Comparison of ENCODE assay signal across 8 cellular contexts in genomic region chr19:4172861-4173473, GRCh38. TPM values are rescaled to one million over a fixed set of nuclear protein-coding genes. Genes with fewer than 3 reads are reported as not detected.
DNase-seq lines count a peak whose midpoint lies in the region; ATAC-seq and TF ChIP-seq lines count a peak whose summit lies in the region.

No MANE protein-coding gene starts in this region.

- TF ChIP-seq CTCF in AG10803 (conservative IDR thresholded peaks at IDR 0.05; ENCODE audit: low read length) (no peak), dorsolateral prefrontal cortex (IDR thresholded peaks at IDR 0.05 in 54 of 56, conservative IDR thresholded peaks at IDR 0.05 in 2 of 56; ENCODE audit: low read depth in 1 of 56, partially characterized antibody in 56 of 56) (no peak)

- H3K36me3 Mint-ChIP-seq in activated CD4-positive, alpha-beta T cell treated with anti-CD3 and anti-CD28 coated beads for 36 hours (ENCODE audit: low read depth) = peaks cover 5% of the 10 kb centered on the region
- H3K36me3 Mint-ChIP-seq in naive thymus-derived CD8-positive, alpha-beta T cell = peaks cover 0 to 13% (median 0%) of the 10 kb centered on the region in 3 donors

- no peak overlapping the region for H3K27ac Mint-ChIP-seq in activated CD4-positive, alpha-beta T cell treated with anti-CD3 and anti-CD28 coated beads for 36 hours
- H3K27ac Mint-ChIP-seq in naive thymus-derived CD8-positive, alpha-beta T cell = peak overlapping the region in 1 of 10 donors; percentile 68
- H3K27ac Mint-ChIP-seq in stimulated activated naive CD8-positive, alpha-beta T cell treated with anti-CD3 and anti-CD28 coated beads, Interleukin-15, amount 100 ng/mL, for 72 hours = no peak overlapping the region

- intact Hi-C loops in activated CD4-positive, alpha-beta T cell treated with anti-CD3 and anti-CD28 coated beads for 36 hours (cut with DNase I, micrococcal nuclease) = no loop called here
- intact Hi-C loops in dorsolateral prefrontal cortex (cut with DNase I) = no loop called here

- ATAC-seq in activated CD4-positive, alpha-beta T cell treated with anti-CD3 and anti-CD28 coated beads for 36 hours = peak; percentile 85
- peak; percentile 89 to 95 for ATAC-seq in naive thymus-derived CD8-positive, alpha-beta T cell
- ATAC-seq in stimulated activated naive CD8-positive, alpha-beta T cell treated with anti-CD3 and anti-CD28 coated beads, Interleukin-15, amount 100 ng/mL, for 72 hours = peak; percentile 65
- ATAC-seq in HG03565 (IDR thresholded peaks at IDR 0.05; ENCODE audit: unreplicated experiment) = no peak
- no peak for ATAC-seq in HG02938 (IDR thresholded peaks at IDR 0.05; ENCODE audit: unreplicated experiment)

- POLR2A ChIA-PET in activated CD4-positive, alpha-beta T cell treated with anti-CD3 and anti-CD28 coated beads for 36 hours (lab: Charles Lee) = no interaction called here
- POLR2A ChIA-PET in naive thymus-derived CD8-positive, alpha-beta T cell (lab: Charles Lee) = no interaction called here

- H3K4me3 ChIP-seq in AG10803 (ENCODE audit: low read length) (no peak overlapping the region), dorsolateral prefrontal cortex (peak overlapping the region in 31 of 59 donors; percentile 8 to 42 (median 28))

- H3K4me3 Mint-ChIP-seq in activated CD4-positive, alpha-beta T cell treated with anti-CD3 and anti-CD28 coated beads for 36 hours = no peak overlapping the region
- no peak overlapping the region for H3K4me3 Mint-ChIP-seq in naive thymus-derived CD8-positive, alpha-beta T cell
- H3K4me3 Mint-ChIP-seq in stimulated activated naive CD8-positive, alpha-beta T cell treated with anti-CD3 and anti-CD28 coated beads, Interleukin-15, amount 100 ng/mL, for 72 hours = no peak overlapping the region

- H3K27me3 Mint-ChIP-seq in activated CD4-positive, alpha-beta T cell treated with anti-CD3 and anti-CD28 coated beads for 36 hours = peaks cover 12% of the 10 kb centered on the region
- H3K27me3 Mint-ChIP-seq in naive thymus-derived CD8-positive, alpha-beta T cell = peaks cover 5 to 30% (median 25%) of the 10 kb centered on the region in 5 donors
- H3K27me3 Mint-ChIP-seq in stimulated activated naive CD8-positive, alpha-beta T cell treated with anti-CD3 and anti-CD28 coated beads, Interleukin-15, amount 100 ng/mL, for 72 hours = peaks cover 43% of the 10 kb centered on the region

- no peaks in the 10 kb centered on the region for H3K4me1 Mint-ChIP-seq in activated CD4-positive, alpha-beta T cell treated with anti-CD3 and anti-CD28 coated beads for 36 hours
- peaks cover 3 to 13% (median 5%) of the 10 kb centered on the region in 4 donors for H3K4me1 Mint-ChIP-seq in naive thymus-derived CD8-positive, alpha-beta T cell
- peaks cover 14% of the 10 kb centered on the region for H3K4me1 Mint-ChIP-seq in stimulated activated naive CD8-positive, alpha-beta T cell treated with anti-CD3 and anti-CD28 coated beads, Interleukin-15, amount 100 ng/mL, for 72 hours

- CTCF ChIA-PET in activated CD4-positive, alpha-beta T cell treated with anti-CD3 and anti-CD28 coated beads for 36 hours (lab: Charles Lee) = interaction anchor here (0.6 kb wide), 1 partner anchor 324 kb away, joined by 3 read pairs; no protein-coding TSS in a partner anchor

- DNase-seq in AG10803 (ENCODE audit: low read depth) (peak; percentile 11), LHCN-M2 (ENCODE audit: low read depth) (peak; percentile 29), dorsolateral prefrontal cortex (peak in 3 of 10 donors; percentile 51 to 59 (median 57))
- peak; percentile 84 for DNase-seq in activated CD4-positive, alpha-beta T cell treated with anti-CD3 and anti-CD28 coated beads for 36 hours
- DNase-seq in naive thymus-derived CD8-positive, alpha-beta T cell = peak; percentile 42 to 84 (median 71)
- DNase-seq in stimulated activated naive CD8-positive, alpha-beta T cell treated with anti-CD3 and anti-CD28 coated beads, Interleukin-15, amount 100 ng/mL, for 72 hours = peak; percentile 54 to 62

- peaks cover 0 to 8% (median 0%) of the 10 kb centered on the region in 45 donors for H3K27me3 ChIP-seq in dorsolateral prefrontal cortex

- no peaks in the 10 kb centered on the region for H3K9me3 Mint-ChIP-seq in activated CD4-positive, alpha-beta T cell treated with anti-CD3 and anti-CD28 coated beads for 36 hours (ENCODE audit: low read depth)
- no peaks in the 10 kb centered on the region for H3K9me3 Mint-ChIP-seq in naive thymus-derived CD8-positive, alpha-beta T cell
- H3K9me3 Mint-ChIP-seq in stimulated activated naive CD8-positive, alpha-beta T cell treated with anti-CD3 and anti-CD28 coated beads, Interleukin-15, amount 100 ng/mL, for 72 hours = no peaks in the 10 kb centered on the region

- H3K27ac ChIP-seq in dorsolateral prefrontal cortex = no peak overlapping the region

RNA-seq across cellular contexts. Expression of gene SIRT6, which starts 9.4 kb away (rescaled TPM):
- 17.0 and 31.1 TPM in 2 replicates for total RNA-seq in LHCN-M2 (2014; rRNA removed)
- 18.8 TPM for polyA plus RNA-seq in LHCN-M2 (2012)
- 10 to 100 TPM; 26.2 to 29.4 TPM for total RNA-seq in activated CD4-positive, alpha-beta T cell treated with anti-CD3 and anti-CD28 coated beads for 36 hours
- 10 to 100 TPM; 13.5 to 37.9 (median 21.8) TPM for total RNA-seq in dorsolateral prefrontal cortex
- total RNA-seq in naive thymus-derived CD8-positive, alpha-beta T cell = 10 to 100 TPM; 27.2 to 27.3 TPM
- polyA plus RNA-seq in naive thymus-derived CD8-positive, alpha-beta T cell = 1 to 10 TPM in 2 of 3 donors, under 1 TPM in 1; 0.86 to 4.3 (median 1.4) TPM

RNA-seq across cellular contexts. Expression of gene ANKRD24, which starts 9.5 kb away (rescaled TPM):
- 0.13 and 0.17 TPM in 2 replicates for total RNA-seq in LHCN-M2 (2014; rRNA removed)
- 0.06 TPM for polyA plus RNA-seq in LHCN-M2 (2012)
- 1 to 10 TPM; 1.1 to 1.3 TPM for total RNA-seq in activated CD4-positive, alpha-beta T cell treated with anti-CD3 and anti-CD28 coated beads for 36 hours
- total RNA-seq in dorsolateral prefrontal cortex = 10 to 100 TPM; 15.8 to 64.8 (median 32.6) TPM
- 1 to 10 TPM; 1.9 to 2.2 TPM for total RNA-seq in naive thymus-derived CD8-positive, alpha-beta T cell
- under 1 TPM in 2 of 3 donors, not detected in 1; 0.36 to 0.50 TPM for polyA plus RNA-seq in naive thymus-derived CD8-positive, alpha-beta T cell

RNA-seq across cellular contexts. Expression of gene CREB3L3, which starts 19.5 kb away (rescaled TPM):
- total RNA-seq in LHCN-M2 (2014; rRNA removed) = not detected in 2 replicates
- polyA plus RNA-seq in LHCN-M2 (2012) = not detected
- not detected for total RNA-seq in activated CD4-positive, alpha-beta T cell treated with anti-CD3 and anti-CD28 coated beads for 36 hours
- total RNA-seq in dorsolateral prefrontal cortex = 1 to 10 TPM in 53 of 120 experiments, under 1 TPM in 63, not detected in 4; 0.21 to 3.2 (median 0.93) TPM
- total RNA-seq in naive thymus-derived CD8-positive, alpha-beta T cell = not detected
- polyA plus RNA-seq in naive thymus-derived CD8-positive, alpha-beta T cell = not detected

RNA-seq across cellular contexts. Expression of gene MAP2K2, which starts 49.0 kb away (rescaled TPM):
- total RNA-seq in LHCN-M2 (2014; rRNA removed) = 178 and 191 TPM in 2 replicates
- 222 TPM for polyA plus RNA-seq in LHCN-M2 (2012)
- 100 to 1,000 TPM; 108 to 133 TPM for total RNA-seq in activated CD4-positive, alpha-beta T cell treated with anti-CD3 and anti-CD28 coated beads for 36 hours
- 100 to 1,000 TPM; 118 to 197 (median 143) TPM for total RNA-seq in dorsolateral prefrontal cortex
- 100 to 1,000 TPM; 119 to 134 TPM for total RNA-seq in naive thymus-derived CD8-positive, alpha-beta T cell
- 100 to 1,000 TPM in 1 of 3 donors, 10 to 100 TPM in 2; 48.0 to 101 (median 67.3) TPM for polyA plus RNA-seq in naive thymus-derived CD8-positive, alpha-beta T cell

RNA-seq across cellular contexts. Expression of gene EBI3, which starts 56.4 kb away (rescaled TPM):
- 0.11 TPM in 1 of 2 replicates, not detected in the other for total RNA-seq in LHCN-M2 (2014; rRNA removed)
- 0.36 TPM for polyA plus RNA-seq in LHCN-M2 (2012)
- 10 to 100 TPM; 14.5 to 16.8 TPM for total RNA-seq in activated CD4-positive, alpha-beta T cell treated with anti-CD3 and anti-CD28 coated beads for 36 hours
- total RNA-seq in dorsolateral prefrontal cortex = 10 to 100 TPM in 2 of 120 experiments, 1 to 10 TPM in 111, under 1 TPM in 5, not detected in 2; 0.41 to 14.3 (median 3.1) TPM
- total RNA-seq in naive thymus-derived CD8-positive, alpha-beta T cell = under 1 TPM; 0.36 to 0.47 TPM
- polyA plus RNA-seq in naive thymus-derived CD8-positive, alpha-beta T cell = not detected

Comparison
In these comparisons a context has a peak if more than half of its experiments do, and no peak if none do; other contexts are left out.
1. ATAC-seq: peak in activated CD4-positive, alpha-beta T cell treated with anti-CD3 and anti-CD28 coated beads for 36 hours (single experiment), naive thymus-derived CD8-positive, alpha-beta T cell (2 of 2) and stimulated activated naive CD8-positive, alpha-beta T cell treated with anti-CD3 and anti-CD28 coated beads, Interleukin-15, amount 100 ng/mL, for 72 hours (single experiment); none in HG03565 (single experiment) and HG02938 (single experiment).
2. RNA of gene ANKRD24, which starts 9.5 kb away (total RNA-seq): 15.8 to 64.8 TPM in dorsolateral prefrontal cortex; 1.9 to 2.2 TPM in naive thymus-derived CD8-positive, alpha-beta T cell, 1.1 to 1.3 TPM in activated CD4-positive, alpha-beta T cell treated with anti-CD3 and anti-CD28 coated beads for 36 hours and 0.13 to 0.17 TPM in LHCN-M2; every median in the first group is over 4 times any median in the second.